ENCODE assay signal across 15 cellular contexts in genomic region chr11:87031433-87032170, GRCh38. TPM values are rescaled to one million over a fixed set of nuclear protein-coding genes. Genes with fewer than 3 reads are reported as not detected.
DNase-seq lines count a peak whose midpoint lies in the region; ATAC-seq, FAIRE-seq and TF ChIP-seq lines count a peak whose summit lies in the region.
"Had no signal": no experiment of that assay in that cellular context is flagged by ENCODE, and none has a peak within 500 bp of the region (broad histone marks: within the 10 kb centered on the region; RNA-seq: fewer than 3 reads in every experiment).

No MANE protein-coding gene starts in this region.

- peaks cover 4% of the 10 kb centered on the region for H3F3A ChIP-seq in PC-3 (ENCODE audit: low read length, unreplicated experiment)

- no peaks in the 10 kb centered on the region for H3K9me1 ChIP-seq in K562 (ENCODE audit: control insufficient read depth, insufficient read depth, low read length)

- no peaks in the 10 kb centered on the region for H4K20me1 ChIP-seq in PC-3 (ENCODE audit: low read length)
- H4K20me1 ChIP-seq in K562 (replicated peaks; ENCODE audit: control insufficient read depth, insufficient read depth, low read length), result no peaks in the 10 kb centered on the region

- CTCF ChIA-PET in PC-3 (lab: Charles Lee), result interaction anchor here (0.7 to 1.6 kb wide), 3 partner anchors 36 to 76 kb away, joined by 4 to 7 read pairs (median 5); no protein-coding TSS in a partner anchor
- CTCF ChIA-PET in K562 (lab: Yijun Ruan, JAX; ENCODE audit: low intra/inter-chr PET ratio), result no interaction called here

- H2AFZ ChIP-seq in PC-3 (ENCODE audit: low read length) (no peak overlapping the region), K562 (ENCODE audit: low read depth, low read length) (0 out of 2 replicates have a peak overlapping the region, but pooled peaks have one; percentile 19)

- H3K9me3 ChIP-seq in PC-3 (ENCODE audit: low read length) (no peaks in the 10 kb centered on the region), K562 (replicated peaks; ENCODE audit: control insufficient read depth, insufficient read depth, low read depth, low read length) (no peaks in the 10 kb centered on the region), right lobe of liver (no peaks in the 10 kb centered on the region)
- H3K9me3 ChIP-seq: A549, BE2C had no signal

- H3K79me2 ChIP-seq in PC-3 (ENCODE audit: low read length) (no peaks in the 10 kb centered on the region), K562 (ENCODE audit: control insufficient read depth, insufficient read depth, low read length) (peaks cover 1% of the 10 kb centered on the region; the same call in 1 of the 3 replicates)

- H3K9me2 ChIP-seq in PC-3 (replicated peaks; ENCODE audit: low read length), result no peaks in the 10 kb centered on the region

- H3K4me3 ChIP-seq in PC-3 (ENCODE audit: low read length) (no peak overlapping the region), K562 (no peak overlapping the region), right lobe of liver (no peak overlapping the region)
- H3K4me3 ChIP-seq: A549 had no signal

- ATAC-seq in PC-3, result peak; percentile 94
- ATAC-seq in K562, result no peak
- no peak for ATAC-seq in right lobe of liver
- ATAC-seq in GM19467 (IDR thresholded peaks at IDR 0.05; ENCODE audit: unreplicated experiment), result no peak
- ATAC-seq: A549 had no signal

- BruUV-seq in PC-3 (replicated peaks; lab: Mats Ljungman, UMichigan), result no TSS peak
- BruUV-seq in K562 (replicated peaks; lab: Mats Ljungman, UMichigan), result no TSS peak

- H3K4me1 ChIP-seq in PC-3 (ENCODE audit: insufficient read depth, low read length) (peaks cover 20% of the 10 kb centered on the region), K562 (replicated peaks in 1 of 2; ENCODE audit: control insufficient read depth in 2 of 2, insufficient read depth in 2 of 2, low read length in 2 of 2) (peaks cover 4 to 19% of the 10 kb centered on the region in 2 experiments), right lobe of liver (peaks cover 0 to 3% (median 0%) of the 10 kb centered on the region in 4 donors)
- H3K4me1 ChIP-seq: BE2C had no signal

- intact Hi-C loops in PC-3 (cut with micrococcal nuclease), result loop anchor here (1.0 kb wide), 1 partner anchor 23 kb away; no protein-coding TSS in a partner anchor
- intact Hi-C loops in K562 (cut with micrococcal nuclease), result no loop called here
- intact Hi-C loops in right lobe of liver (cut with DNase I), result no loop called here

- H3K36me3 ChIP-seq in PC-3 (ENCODE audit: low read depth, low read length) (no peaks in the 10 kb centered on the region), K562 (ENCODE audit: control insufficient read depth, insufficient read depth, low read length) (no peaks in the 10 kb centered on the region), right lobe of liver (no peaks in the 10 kb centered on the region)
- H3K36me3 ChIP-seq: BE2C had no signal

- FAIRE-seq in K562 (lab: Jason Lieb, UNC), result no peak
- FAIRE-seq: A549, D721Med had no signal

- POLR2A ChIA-PET in PC-3 (lab: Charles Lee; ENCODE audit: unreplicated experiment), result interaction anchor here (0.6 kb wide), 1 partner anchor 370 kb away, joined by 4 read pairs; no protein-coding TSS in a partner anchor
- POLR2A ChIA-PET in K562 (lab: Yijun Ruan, JAX), result interaction anchor here (0.7 to 1.0 kb wide), 3 partner anchors 19 to 148 kb away, joined by 3 to 5 read pairs (median 4); no protein-coding TSS in a partner anchor

- no peak for TF ChIP-seq EP300 in K562 (IDR thresholded peaks at IDR 0.05; ENCODE audit: low read length)

- in situ Hi-C loops in K562 (cut with MboI), result no loop called here

- no peak for TF ChIP-seq CTCF in PC-3 (conservative IDR thresholded peaks at IDR 0.05; ENCODE audit: low read depth, low read length)
- TF ChIP-seq CTCF in K562 (IDR thresholded peaks at IDR 0.05 in 2 of 3, conservative IDR thresholded peaks at IDR 0.05 in 1 of 3; ENCODE audit: insufficient read depth in 2 of 3, low read depth in 1 of 3, low read length in 3 of 3), result no peak
- no peak for TF ChIP-seq CTCF in right lobe of liver (IDR thresholded peaks at IDR 0.05)

- H3K27me3 ChIP-seq in PC-3 (ENCODE audit: low read length), result no peaks in the 10 kb centered on the region
- no peaks in the 10 kb centered on the region for H3K27me3 ChIP-seq in K562 (ENCODE audit: control insufficient read depth in 2 of 2, insufficient read depth in 2 of 2, low read length in 2 of 2)
- no peaks in the 10 kb centered on the region for H3K27me3 ChIP-seq in right lobe of liver
- H3K27me3 ChIP-seq: BE2C had no signal

- peak overlapping the region; percentile 38 for H3K27ac ChIP-seq in PC-3 (ENCODE audit: low read length)
- no peak overlapping the region for H3K27ac ChIP-seq in K562 (ENCODE audit: extremely low read depth, low read depth, low read length)
- H3K27ac ChIP-seq in right lobe of liver, result no peak overlapping the region
- H3K27ac ChIP-seq: A549, C4-2B had no signal

- DNase-seq in PC-3 (peak; percentile 72), K562 (ENCODE audit: extremely low read depth in 1 of 4, low spot score in 3 of 4) (no peak), renal cortical epithelial cell (ENCODE audit: low read depth) (peak; percentile 19), foreskin melanocyte (no peak), right lobe of liver (no peak)
- DNase-seq: BE2C, COR-L47, DMS153, DMS79 treated with DMSO at 0.1 percent for 48 hours, GDM1, HCEC 1CT had no signal

- H3K4me2 ChIP-seq in PC-3 (ENCODE audit: low read length) (peak overlapping the region; percentile 44), K562 (ENCODE audit: insufficient read depth, low read length) (no peak overlapping the region)
- H3K4me2 ChIP-seq: A549 had no signal

- no peak overlapping the region for H3K9ac ChIP-seq in PC-3 (ENCODE audit: low read length)
- H3K9ac ChIP-seq in K562 (ENCODE audit: insufficient read depth in 1 of 2, low read depth in 2 of 2, low read length in 2 of 2), result no peak overlapping the region

- WGBS in K562 (ENCODE audit: insufficient coverage, low coverage, missing lambda C conversion rate), result 66% methylated on average over 3 of the region's 3 CpGs
- 68% methylated on average over 3 of the region's 3 CpGs for WGBS in right lobe of liver (ENCODE audit: insufficient coverage, low coverage, low lambda C conversion rate, missing lambda C conversion rate)

- no peak for TF ChIP-seq RAD21 in K562 (CRISPR knock-in tag; conservative IDR thresholded peaks at IDR 0.05 in 1 of 2, IDR thresholded peaks at IDR 0.05 in 1 of 2)

- TF ChIP-seq POLR2A in K562 (conservative IDR thresholded peaks at IDR 0.05), result no peak
- TF ChIP-seq POLR2A in right lobe of liver (IDR thresholded peaks at IDR 0.05), result no peak

TF ChIP-seq in K562, 482 proteins besides CTCF, POLR2A, EP300 and RAD21:
- TF ChIP-seq ZNF507 (tag; conservative IDR thresholded peaks at IDR 0.05) (0 out of 2 replicates have a peak, but pooled peaks have one; percentile 2), SIN3A (IDR thresholded peaks at IDR 0.05; ENCODE audit: borderline replicate concordance in 2 of 2, control insufficient read depth in 1 of 2, low read depth in 2 of 2, low read length in 2 of 2) (no peak)

RNA-seq across cellular contexts. Expression of gene TMEM135, which starts 6.1 kb away (rescaled TPM):
- 14.0 and 20.2 TPM in 2 replicates for total RNA-seq in PC-3 (2014; rRNA removed)
- 53.5 and 67.7 TPM in 2 replicates for total RNA-seq in K562 (2011; cell fraction: chromatin; rRNA removed; ENCODE audit: low replicate concordance)
- 29.0 and 34.1 TPM in 2 replicates for total RNA-seq in K562 (2011; cell fraction: nucleolus; rRNA removed)
- 47.7 and 69.0 TPM in 2 replicates for total RNA-seq in K562 (2011; cell fraction: nucleoplasm; rRNA removed)
- total RNA-seq in K562 (2014; rRNA removed), result 17.3 and 18.1 TPM in 2 replicates
- 50.4 and 76.4 TPM in 2 replicates for total RNA-seq in K562 (2014; rRNA removed; fragmentation: Illumina TruSeq; extraction: Trizol)
- 39.5 and 53.6 TPM in 2 replicates for total RNA-seq in K562 (2015; rRNA removed; fragmentation: Illumina TruSeq; extraction: Trizol)
- total RNA-seq in K562 (2021), result 41.4 and 49.4 TPM in 2 replicates
- 36.4 and 45.1 TPM in 2 replicates for polyA plus RNA-seq in K562 (2011; rRNA removed)
- 25.2 and 57.5 TPM in 2 replicates for polyA plus RNA-seq in K562 (2011; cell fraction: cytosol; rRNA removed)
- polyA plus RNA-seq in K562 (2011; cell fraction: nucleus; rRNA removed), result 42.6 and 53.1 TPM in 2 replicates
- polyA plus RNA-seq in K562 (2012), result 22.6 and 38.2 TPM in 2 replicates
- polyA plus RNA-seq in K562 (2014; fragmentation: Illumina TruSeq; extraction: Trizol), result 23.1 and 23.2 TPM in 2 replicates
- 10 to 100 TPM; 24.0 to 24.9 TPM for polyA plus RNA-seq in K562 (2014; fragmentation: Nextera tagmentation; extraction: Ambion mirVana)
- 17.7 and 19.6 TPM in 2 replicates for polyA plus RNA-seq in K562 (2014; rRNA removed)
- polyA minus RNA-seq in K562 (2011; rRNA and poly(A)+ RNA removed), result 59.9 and 79.4 TPM in 2 replicates
- 22.8 and 25.4 TPM in 2 replicates for polyA minus RNA-seq in K562 (2011; cell fraction: cytosol; rRNA and poly(A)+ RNA removed)
- 69.3 and 81.3 TPM in 2 replicates for polyA minus RNA-seq in K562 (2011; cell fraction: nucleus; rRNA and poly(A)+ RNA removed)
- total RNA-seq in renal cortical epithelial cell, result 21.0 and 22.1 TPM in 2 replicates
- total RNA-seq in right lobe of liver, result 10 to 100 TPM; 12.2 to 27.9 (median 18.8) TPM

Comparison
In these comparisons a context has a peak if more than half of its experiments do, and no peak if none do; other contexts are left out.
1. DNase-seq: peak in PC-3 (single experiment) and renal cortical epithelial cell (single experiment); none in K562 (0 of 4), foreskin melanocyte (single experiment) and right lobe of liver (0 of 3).